Comparison of ENCODE assay signal across 12 cellular contexts in genomic region chr3:180306691-180307090, GRCh38.
DNase-seq lines count a peak whose midpoint lies in the region; ATAC-seq, FAIRE-seq and TF ChIP-seq lines count a peak whose summit lies in the region.
"Had no signal": no experiment of that assay in that cellular context is flagged by ENCODE, and none has a peak within 500 bp of the region (broad histone marks: within the 10 kb centered on the region; RNA-seq: fewer than 3 reads in every experiment).

No MANE protein-coding gene starts in this region.

- H3K27me3 ChIP-seq in Panc1 (ENCODE audit: control insufficient read depth, insufficient read depth, low read length), result no peaks in the 10 kb centered on the region
- no peaks in the 10 kb centered on the region for H3K27me3 ChIP-seq in foreskin keratinocyte

- H3K4me3 ChIP-seq in Panc1 (ENCODE audit: low read depth in 2 of 2, low read length in 2 of 2), result no peak overlapping the region
- H3K4me3 ChIP-seq: A549 had no signal

- no peaks in the 10 kb centered on the region for H3K4me1 ChIP-seq in Panc1 (ENCODE audit: control insufficient read depth, insufficient read depth, low read length)
- peaks cover 4% of the 10 kb centered on the region for H3K4me1 ChIP-seq in foreskin keratinocyte
- H3K4me1 ChIP-seq: A549 had no signal

- POLR2A ChIA-PET in Panc1 (lab: Charles Lee), result no interaction called here

- in situ Hi-C loops in Panc1 (cut with HindIII; ENCODE audit: low pct_unique_long_range_greater_than_20kb, low sequenced_read_pairs), result no loop called here

- ATAC-seq in Panc1 (peak; percentile 89), foreskin keratinocyte (peak; percentile 89)
- ATAC-seq: A549, right cardiac atrium had no signal

- DNase-seq in NCI-H2171 treated with DMSO at 0.1 percent for 48 hours (lab: John Stamatoyannopoulos, UW) (peak; percentile 57), NCI-H2171 (lab: John Stamatoyannopoulos, UW) (no peak), Panc1 (ENCODE audit: low read depth, low spot score) (no peak), foreskin keratinocyte (peak; percentile 31 to 77), urothelium cell line (ENCODE audit: low spot score) (peak; percentile 29), NOMO-1 (lab: John Stamatoyannopoulos, UW; ENCODE audit: unreplicated experiment in 2 of 2) (no peak), 8988T (no peak)
- DNase-seq in activated T-cell treated with anti-CD3 and anti-CD28 coated beads, Interleukin-2, amount 50 U/mL, for 1 hour, result no peak
- DNase-seq: NCI-H1417, right cardiac atrium, substantia nigra had no signal

- no TSS peak for BruUV-seq in Panc1 (replicated peaks; lab: Mats Ljungman, UMichigan)

- TF ChIP-seq CTCF in Panc1 (IDR thresholded peaks at IDR 0.05) (no peak), foreskin keratinocyte (conservative IDR thresholded peaks at IDR 0.05) (no peak)

- no peak overlapping the region for H3K27ac ChIP-seq in Panc1 (ENCODE audit: low read length)
- no peak overlapping the region for H3K27ac ChIP-seq in foreskin keratinocyte
- H3K27ac ChIP-seq: A549 had no signal

- no peaks in the 10 kb centered on the region for H3K36me3 ChIP-seq in Panc1 (ENCODE audit: control insufficient read depth, insufficient read depth, low read length)

- no peaks in the 10 kb centered on the region; the same call in 1 of the 2 replicates for H3K9me3 ChIP-seq in Panc1 (ENCODE audit: control insufficient read depth, insufficient read depth, low read depth, low read length)
- H3K9me3 ChIP-seq: A549 had no signal

- intact Hi-C loops in Panc1 (cut with micrococcal nuclease; ENCODE audit: unreplicated experiment), result no loop called here

- no peak for FAIRE-seq in urothelium cell line (lab: Jason Lieb, UNC)
- FAIRE-seq: A549 had no signal

- CTCF ChIA-PET in Panc1 (lab: Charles Lee), result no interaction called here

Comparison
In these comparisons a context has a peak if more than half of its experiments do, and no peak if none do; other contexts are left out.
1. DNase-seq: peak in NCI-H2171 treated with DMSO at 0.1 percent for 48 hours (single experiment), foreskin keratinocyte (2 of 2) and urothelium cell line (single experiment); none in NCI-H2171 (single experiment), Panc1 (single experiment), NOMO-1 (0 of 2), activated T-cell treated with anti-CD3 and anti-CD28 coated beads, Interleukin-2, amount 50 U/mL, for 1 hour (single experiment) and 8988T (single experiment).